ENCODE assay signal across 21 cellular contexts in the genomic region with DNA sequence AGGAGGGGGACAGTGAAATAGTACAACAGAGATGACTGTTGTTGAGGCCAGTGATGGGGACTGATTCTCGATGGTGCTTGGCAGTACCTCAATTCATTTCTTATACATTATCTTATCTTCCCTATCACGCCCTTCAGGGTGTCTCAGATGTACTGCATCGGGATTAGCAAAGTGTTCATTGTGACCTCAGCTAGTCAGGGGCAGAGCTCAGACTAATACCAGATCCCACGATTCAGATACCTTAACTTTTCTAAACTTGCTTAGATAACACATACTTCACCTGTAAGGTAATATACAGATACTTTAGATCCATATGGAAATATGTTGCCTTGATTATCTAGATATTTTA.
"Had no signal": no experiment of that assay in that cellular context is flagged by ENCODE, and none has a peak within 500 bp of the region (broad histone marks: within the 10 kb centered on the region; RNA-seq: fewer than 3 reads in every experiment).

No MANE protein-coding gene starts in this region.

- H3K4me1 Mint-ChIP-seq: activated CD4-positive, alpha-beta T cell treated with anti-CD3 and anti-CD28 coated beads for 36 hours; activated naive CD4-positive, alpha-beta T cell treated with anti-CD3 and anti-CD28 coated beads, Interleukin-2, amount 50 U/mL, for 24 hours; T-helper 17 cell had no signal

- DNase-seq: activated CD4-positive, alpha-beta T cell treated with anti-CD3 and anti-CD28 coated beads for 36 hours; activated CD8-positive, alpha-beta memory T cell treated with anti-CD3 and anti-CD28 coated beads, Interleukin-2, amount 50 U/mL, for 48 hours; activated CD8-positive, alpha-beta T cell treated with anti-CD3 and anti-CD28 coated beads for 36 hours; activated effector memory CD4-positive, alpha-beta T cell treated with Interleukin-2 at 50 U/mL for 16 hours; activated naive CD4-positive, alpha-beta T cell; activated T-cell treated with anti-CD3 and anti-CD28 coated beads, Interleukin-2, amount 50 U/mL, for 24 hours; aorta; MV-4-11; NCI-H1092 treated with DMSO at 0.1 percent for 48 hours; NCI-H1694; NCI-H2029; NCI-H2107; NCI-H526; NK-92 treated with Interleukin-12 subunit alpha and Interleukin-12 subunit beta, amount 100 ng/mL, for 24 hours; OCI-M1; SIG-M5; T-helper 17 cell; WERI-Rb-1 had no signal

- H3K36me3 Mint-ChIP-seq: activated naive CD4-positive, alpha-beta T cell treated with anti-CD3 and anti-CD28 coated beads, Interleukin-2, amount 50 U/mL, for 24 hours had no signal

- H3K27ac Mint-ChIP-seq: activated CD4-positive, alpha-beta T cell treated with anti-CD3 and anti-CD28 coated beads for 36 hours; activated CD8-positive, alpha-beta T cell treated with anti-CD3 and anti-CD28 coated beads for 36 hours; activated naive CD4-positive, alpha-beta T cell treated with anti-CD3 and anti-CD28 coated beads, Interleukin-2, amount 50 U/mL, for 24 hours; activated T-cell treated with anti-CD3 and anti-CD28 coated beads, Interleukin-2, amount 50 U/mL, for 24 hours; activated T-helper 1 cell treated with anti-CD3 and anti-CD28 coated beads, Interleukin-12 subunit alpha, Interleukin-12 subunit beta, Interleukin-2, Interleukin-4 antibody, amounts not matched to agents 30 ng/mL and 10 ng/mL and 1 ng/mL, durations not matched to agents 14 hours and 24 hours and 36 hours; T-helper 17 cell had no signal

- H3K27ac ChIP-seq: KMS-11, WERI-Rb-1 had no signal

- H3K4me2 ChIP-seq: KMS-11 had no signal

- H3K36me3 ChIP-seq: WERI-Rb-1 had no signal

- H3K9ac ChIP-seq: KMS-11 had no signal

- H3K27me3 Mint-ChIP-seq: activated CD4-positive, alpha-beta T cell treated with anti-CD3 and anti-CD28 coated beads for 36 hours; activated CD8-positive, alpha-beta T cell treated with anti-CD3 and anti-CD28 coated beads for 36 hours; activated T-cell treated with anti-CD3 and anti-CD28 coated beads, Interleukin-2, amount 50 U/mL, for 24 hours had no signal

- ATAC-seq: activated CD4-positive, alpha-beta T cell treated with anti-CD3 and anti-CD28 coated beads for 36 hours; activated CD8-positive, alpha-beta T cell treated with anti-CD3 and anti-CD28 coated beads for 36 hours; T-helper 17 cell had no signal

- H3K9me3 Mint-ChIP-seq: activated CD8-positive, alpha-beta T cell treated with anti-CD3 and anti-CD28 coated beads for 36 hours; activated naive CD4-positive, alpha-beta T cell treated with anti-CD3 and anti-CD28 coated beads, Interleukin-2, amount 50 U/mL, for 24 hours; activated T-cell treated with anti-CD3 and anti-CD28 coated beads, Interleukin-2, amount 50 U/mL, for 24 hours; activated T-helper 1 cell treated with anti-CD3 and anti-CD28 coated beads, Interleukin-12 subunit alpha, Interleukin-12 subunit beta, Interleukin-2, Interleukin-4 antibody, amounts not matched to agents 30 ng/mL and 10 ng/mL and 1 ng/mL, durations not matched to agents 14 hours and 24 hours and 36 hours had no signal

- H3K4me3 Mint-ChIP-seq: activated CD4-positive, alpha-beta T cell treated with anti-CD3 and anti-CD28 coated beads for 36 hours; activated CD8-positive, alpha-beta T cell treated with anti-CD3 and anti-CD28 coated beads for 36 hours; activated naive CD4-positive, alpha-beta T cell treated with anti-CD3 and anti-CD28 coated beads, Interleukin-2, amount 50 U/mL, for 24 hours; activated T-cell treated with anti-CD3 and anti-CD28 coated beads, Interleukin-2, amount 50 U/mL, for 24 hours; activated T-helper 1 cell treated with anti-CD3 and anti-CD28 coated beads, Interleukin-12 subunit alpha, Interleukin-12 subunit beta, Interleukin-2, Interleukin-4 antibody, amounts not matched to agents 30 ng/mL and 10 ng/mL and 1 ng/mL, durations not matched to agents 14 hours and 24 hours and 36 hours; T-helper 17 cell had no signal
